In genomic region chr2:222693413-222693812, GRCh38 we compare ENCODE assay signal across 5 cellular contexts. TPM values are rescaled to one million over a fixed set of nuclear protein-coding genes. Genes with fewer than 3 reads are reported as not detected.
"Had no signal": no experiment of that assay in that cellular context is flagged by ENCODE, and none has a peak within 500 bp of the region (broad histone marks: within the 10 kb centered on the region; RNA-seq: fewer than 3 reads in every experiment).

No MANE protein-coding gene starts in this region.

RNA-seq across cellular contexts. Expression of gene MOGAT1, which starts 22.0 kb away (rescaled TPM):
- total RNA-seq: GM23248, H4, H7, H9, HFFc6 had no signal
- polyA plus RNA-seq: GM23248 had no signal
